26 cellular contexts compared by ENCODE assay signal in genomic region chrX:21778236-21778635, GRCh38. TPM values are rescaled to one million over a fixed set of nuclear protein-coding genes. Genes with fewer than 3 reads are reported as not detected.
DNase-seq lines count a peak whose midpoint lies in the region.
"Had no signal": no experiment of that assay in that cellular context is flagged by ENCODE, and none has a peak within 500 bp of the region (broad histone marks: within the 10 kb centered on the region; RNA-seq: fewer than 3 reads in every experiment).

No MANE protein-coding gene starts in this region.

- no peaks in the 10 kb centered on the region for H3K4me1 ChIP-seq in NT2/D1 (ENCODE audit: insufficient read depth, insufficient read length)
- peaks cover 8 to 27% (median 20%) of the 10 kb centered on the region in 3 donors for H3K4me1 ChIP-seq in skeletal muscle tissue (ENCODE audit: control insufficient read depth in 3 of 3, insufficient read depth in 3 of 3, low read length in 3 of 3)
- H3K4me1 ChIP-seq: A549, Caco-2 had no signal

- intact Hi-C loops in activated naive CD4-positive, alpha-beta T cell treated with anti-CD3 and anti-CD28 coated beads for 36 hours (cut with micrococcal nuclease): no loop called here

- CTCF ChIA-PET in activated naive CD4-positive, alpha-beta T cell treated with anti-CD3 and anti-CD28 coated beads for 36 hours (lab: Charles Lee): no interaction called here

- no peak overlapping the region for H3K27ac Mint-ChIP-seq in activated naive CD4-positive, alpha-beta T cell treated with anti-CD3 and anti-CD28 coated beads for 36 hours
- H3K27ac Mint-ChIP-seq: CD8-positive, alpha-beta T cell had no signal

- DNase-seq in H7: peak; percentile 2
- peak; percentile 9 for DNase-seq in NT2/D1 (ENCODE audit: low read depth, low spot score)
- DNase-seq in iPS DF 19.7 (ENCODE audit: low read depth, low spot score): peak; percentile 9
- DNase-seq in DMS79 treated with DMSO at 0.1 percent for 48 hours (lab: John Stamatoyannopoulos, UW): no peak
- no peak for DNase-seq in activated naive CD4-positive, alpha-beta T cell treated with anti-CD3 and anti-CD28 coated beads for 36 hours
- DNase-seq in activated CD4-positive, CD25-positive, alpha-beta regulatory T cell treated with anti-CD3 and anti-CD28 coated beads, Interleukin-2, amount 50 U/mL, for 72 hours: no peak
- DNase-seq: C1 segment of cervical spinal cord; Caco-2; CD8-positive, alpha-beta T cell; IMR-90; KG1; MG63; NCI-H1417 treated with DMSO at 0.1 percent for 48 hours; NCI-H1694 treated with DMSO at 0.1 percent for 48 hours; NCI-H2081; NCI-H524 treated with DMSO at 0.1 percent for 48 hours; NCI-H82; NK-92 treated with Interleukin-12 subunit alpha and Interleukin-12 subunit beta, amount 100 ng/mL, for 24 hours; PC-9; Right ventricle myocardium superior; RPMI8226 had no signal

- no peaks in the 10 kb centered on the region for H3K27me3 ChIP-seq in H7 (ENCODE audit: control insufficient read depth, insufficient read depth, low read length)
- no peaks in the 10 kb centered on the region for H3K27me3 ChIP-seq in NT2/D1 (ENCODE audit: insufficient read depth, insufficient read length)
- no peaks in the 10 kb centered on the region for H3K27me3 ChIP-seq in skeletal muscle tissue (ENCODE audit: control insufficient read depth in 3 of 3, insufficient read depth in 3 of 3, low read length in 3 of 3)
- H3K27me3 ChIP-seq: MG63 had no signal

- H3K36me3 ChIP-seq in H7 (replicated peaks; ENCODE audit: control insufficient read depth, insufficient read depth, low read length) (no peaks in the 10 kb centered on the region), NT2/D1 (ENCODE audit: insufficient read depth, insufficient read length, low read length) (no peaks in the 10 kb centered on the region), skeletal muscle tissue (ENCODE audit: control insufficient read depth in 3 of 3, insufficient read depth in 3 of 3, low read length in 3 of 3) (no peaks in the 10 kb centered on the region)
- H3K36me3 ChIP-seq: HAP-1, MG63 had no signal

- no peak overlapping the region for H3K9ac ChIP-seq in NT2/D1 (ENCODE audit: insufficient read length, low read depth)
- no peak overlapping the region for H3K9ac ChIP-seq in skeletal muscle tissue (ENCODE audit: low read depth in 1 of 3, low read length in 3 of 3)

- peak overlapping the region; percentile 70 for H3K27ac ChIP-seq in skeletal muscle tissue (ENCODE audit: low read depth, low read length)
- H3K27ac ChIP-seq: A549, PC-9 had no signal

- H3K4me3 Mint-ChIP-seq in activated naive CD4-positive, alpha-beta T cell treated with anti-CD3 and anti-CD28 coated beads for 36 hours: no peak overlapping the region
- H3K4me3 Mint-ChIP-seq: CD8-positive, alpha-beta T cell had no signal

- no peaks in the 10 kb centered on the region for H3K27me3 Mint-ChIP-seq in activated naive CD4-positive, alpha-beta T cell treated with anti-CD3 and anti-CD28 coated beads for 36 hours (ENCODE audit: low read depth)

- H3K4me3 ChIP-seq in H7 (ENCODE audit: insufficient read depth, low read depth, low read length) (no peak overlapping the region), NT2/D1 (ENCODE audit: insufficient read length, low read depth) (no peak overlapping the region), skeletal muscle tissue (ENCODE audit: low read length in 3 of 3) (no peak overlapping the region)
- H3K4me3 ChIP-seq: A549, HAP-1, MG63, PC-9 had no signal

- peaks cover 13% of the 10 kb centered on the region for H3K4me1 Mint-ChIP-seq in activated naive CD4-positive, alpha-beta T cell treated with anti-CD3 and anti-CD28 coated beads for 36 hours (ENCODE audit: low read depth)

- H3K9me3 Mint-ChIP-seq in activated naive CD4-positive, alpha-beta T cell treated with anti-CD3 and anti-CD28 coated beads for 36 hours: no peaks in the 10 kb centered on the region
- H3K9me3 Mint-ChIP-seq: CD8-positive, alpha-beta T cell had no signal

- H3K36me3 Mint-ChIP-seq in activated naive CD4-positive, alpha-beta T cell treated with anti-CD3 and anti-CD28 coated beads for 36 hours (ENCODE audit: low read depth): no peaks in the 10 kb centered on the region
- H3K36me3 Mint-ChIP-seq: CD8-positive, alpha-beta T cell had no signal

- no peaks in the 10 kb centered on the region for H3K9me3 ChIP-seq in NT2/D1 (ENCODE audit: insufficient read depth, low read length)
- no peaks in the 10 kb centered on the region for H3K9me3 ChIP-seq in skeletal muscle tissue (ENCODE audit: control insufficient read depth in 3 of 3, low read length in 3 of 3)
- H3K9me3 ChIP-seq: A549, Caco-2, HAP-1, MG63 had no signal

RNA-seq across cellular contexts. Expression of gene SMPX, which starts 20.3 kb away (rescaled TPM):
- total RNA-seq in H7 (2014; rRNA removed; shearing (Covaris generic)): 1.9 TPM in 1 of 2 replicates, not detected in the other
- 223 TPM for total RNA-seq in skeletal muscle tissue
- total RNA-seq in activated naive CD4-positive, alpha-beta T cell treated with anti-CD3 and anti-CD28 coated beads for 36 hours: not detected
- total RNA-seq: CD8-positive, alpha-beta T cell; G401; IMR-90; PC-9; T-helper 1 cell treated with Interleukin-12 subunit alpha and Interleukin-12 subunit beta and Interleukin-4 antibody, amounts not matched to agents 30 ng/mL and 1 ng/mL, for 36 hours had no signal

Comparison
In these comparisons a context has a peak if more than half of its experiments do, and no peak if none do; other contexts are left out.
1. DNase-seq: peak in H7 (single experiment), NT2/D1 (single experiment) and iPS DF 19.7 (single experiment); none in DMS79 treated with DMSO at 0.1 percent for 48 hours (single experiment), activated naive CD4-positive, alpha-beta T cell treated with anti-CD3 and anti-CD28 coated beads for 36 hours (single experiment) and activated CD4-positive, CD25-positive, alpha-beta regulatory T cell treated with anti-CD3 and anti-CD28 coated beads, Interleukin-2, amount 50 U/mL, for 72 hours (single experiment).
2. RNA of gene SMPX, which starts 20.3 kb away (total RNA-seq): 223 TPM in skeletal muscle tissue (single experiment); 1.9 TPM in H7 and not detected in activated naive CD4-positive, alpha-beta T cell treated with anti-CD3 and anti-CD28 coated beads for 36 hours; every median in the first group is over 10 times any median in the second.